Comparison of ENCODE assay signal across 18 cellular contexts in genomic region chr3:172569128-172570008, GRCh38. TPM values are rescaled to one million over a fixed set of nuclear protein-coding genes. Genes with fewer than 3 reads are reported as not detected.
"Had no signal": no experiment of that assay in that cellular context is flagged by ENCODE, and none has a peak within 500 bp of the region (broad histone marks: within the 10 kb centered on the region; RNA-seq: fewer than 3 reads in every experiment).

No MANE protein-coding gene starts in this region.

- H3K27ac Mint-ChIP-seq: activated CD4-positive, alpha-beta T cell treated with anti-CD3 and anti-CD28 coated beads, Interleukin-2, amount 10 ng/mL, durations not matched to agents 7 days and 5 days; activated naive CD8-positive, alpha-beta T cell treated with anti-CD3 and anti-CD28 coated beads for 36 hours; T-cell had no signal

- DNase-seq: activated CD4-positive, alpha-beta T cell treated with anti-CD3 and anti-CD28 coated beads, Interleukin-2, amount 10 ng/mL, durations not matched to agents 7 days and 5 days; activated CD8-positive, alpha-beta memory T cell treated with anti-CD3 and anti-CD28 coated beads for 24 hours; activated naive CD8-positive, alpha-beta T cell treated with anti-CD3 and anti-CD28 coated beads for 36 hours; gastrocnemius medialis; left ventricle myocardium inferior; mesendoderm; ovary; stimulated activated CD4-positive, alpha-beta T cell treated with anti-CD3 and anti-CD28 coated beads, Interleukin-15, amount 100 ng/mL, for 24 hours; stimulated activated CD4-positive, alpha-beta T cell treated with anti-CD3 and anti-CD28 coated beads, Interleukin-4, amount 100 ng/mL, for 4 hours; T-cell; thyroid gland; WERI-Rb-1 had no signal

- H3K36me3 ChIP-seq: ascending aorta, gastrocnemius medialis, left ventricle myocardium inferior, ovary, thyroid gland, WERI-Rb-1 had no signal

- FAIRE-seq: colon, endothelial cell of umbilical vein, keratinocyte, urothelium cell line had no signal

- H3K9me3 ChIP-seq: gastrocnemius medialis, ovary, thyroid gland had no signal

- ATAC-seq: gastrocnemius medialis, T-cell had no signal

- H3K27me3 Mint-ChIP-seq: activated CD4-positive, alpha-beta T cell treated with anti-CD3 and anti-CD28 coated beads, Interleukin-2, amount 10 ng/mL, durations not matched to agents 7 days and 5 days; activated naive CD8-positive, alpha-beta T cell treated with anti-CD3 and anti-CD28 coated beads for 36 hours; T-cell had no signal

- H3K4me3 Mint-ChIP-seq: activated CD4-positive, alpha-beta T cell treated with anti-CD3 and anti-CD28 coated beads, Interleukin-2, amount 10 ng/mL, durations not matched to agents 7 days and 5 days; activated naive CD8-positive, alpha-beta T cell treated with anti-CD3 and anti-CD28 coated beads for 36 hours; neural crest cell; T-cell had no signal

- H3K27me3 ChIP-seq: ascending aorta, gastrocnemius medialis, ovary, thyroid gland had no signal

- H3K4me1 ChIP-seq: ascending aorta, left ventricle myocardium inferior, thyroid gland had no signal

- H3K4me3 ChIP-seq: ascending aorta, gastrocnemius medialis, left ventricle myocardium inferior, ovary, thyroid gland had no signal

- H3K4me1 Mint-ChIP-seq: neural crest cell had no signal

- H3K36me3 Mint-ChIP-seq: T-cell had no signal

- H3K27ac ChIP-seq: ascending aorta, gastrocnemius medialis, left ventricle myocardium inferior, ovary, thyroid gland, WERI-Rb-1 had no signal

RNA-seq across cellular contexts. Expression of gene TNFSF10, which starts 46.1 kb away (rescaled TPM):
- total RNA-seq: neural crest cell had no signal
